Comparison of ENCODE assay signal across 9 cellular contexts in genomic region chr19:47096721-47097120, GRCh38. TPM values are rescaled to one million over a fixed set of nuclear protein-coding genes. Genes with fewer than 3 reads are reported as not detected.
DNase-seq lines count a peak whose midpoint lies in the region; ATAC-seq and TF ChIP-seq lines count a peak whose summit lies in the region.
"Had no signal": no experiment of that assay in that cellular context is flagged by ENCODE, and none has a peak within 500 bp of the region (broad histone marks: within the 10 kb centered on the region; RNA-seq: fewer than 3 reads in every experiment).

No MANE protein-coding gene starts in this region.

- in situ Hi-C loops in GM23248 (cut with MboI), result no loop called here

- no peaks in the 10 kb centered on the region for H3K9me3 Mint-ChIP-seq in GM23338
- H3K9me3 Mint-ChIP-seq in activated naive CD4-positive, alpha-beta T cell treated with anti-CD3 and anti-CD28 coated beads, Interleukin-2, amount 50 U/mL, for 72 hours, result no peaks in the 10 kb centered on the region

- peaks cover 36% of the 10 kb centered on the region for H3F3A ChIP-seq in GM23338 (replicated peaks; ENCODE audit: low read depth)
- no peaks in the 10 kb centered on the region for H3F3A ChIP-seq in GM23248 (ENCODE audit: insufficient read depth)

- H3K9ac ChIP-seq in rectal smooth muscle tissue (ENCODE audit: low read length), result no peak overlapping the region
- H3K9ac ChIP-seq in GM23248, result no peak overlapping the region

- peaks cover 33% of the 10 kb centered on the region for H4K20me1 ChIP-seq in GM23338 (replicated peaks; ENCODE audit: insufficient read depth)
- peaks cover 3% of the 10 kb centered on the region for H4K20me1 ChIP-seq in hepatocyte (ENCODE audit: insufficient read depth, poor library complexity, severe bottlenecking)
- no peaks in the 10 kb centered on the region for H4K20me1 ChIP-seq in GM23248 (ENCODE audit: insufficient read depth)

- H3K27me3 Mint-ChIP-seq in GM23338 (ENCODE audit: insufficient read depth, low read depth, poor library complexity), result peaks cover 5% of the 10 kb centered on the region

- peaks cover 46% of the 10 kb centered on the region for H3K36me3 Mint-ChIP-seq in GM23338 (ENCODE audit: low read depth)
- peaks cover 6 to 27% of the 10 kb centered on the region in 2 donors for H3K36me3 Mint-ChIP-seq in activated naive CD4-positive, alpha-beta T cell treated with anti-CD3 and anti-CD28 coated beads, Interleukin-2, amount 50 U/mL, for 72 hours

- H3K27ac ChIP-seq in GM23338 (ENCODE audit: low read depth) (peak overlapping the region; percentile 85), hepatocyte (peak overlapping the region; percentile 100), rectal smooth muscle tissue (ENCODE audit: low read depth, low read length) (no peak overlapping the region), GM23248 (no peak overlapping the region)

- H3K4me1 ChIP-seq in GM23338 (ENCODE audit: insufficient read depth) (peaks cover 30% of the 10 kb centered on the region), hepatocyte (ENCODE audit: insufficient read depth) (peaks cover 63% of the 10 kb centered on the region), rectal smooth muscle tissue (ENCODE audit: control insufficient read depth, insufficient read depth, low read length) (peaks cover 2% of the 10 kb centered on the region), GM23248 (ENCODE audit: insufficient read depth) (peaks cover 10% of the 10 kb centered on the region; the same call in 1 of the 2 replicates)

- peaks cover 91% of the 10 kb centered on the region for H3K79me2 ChIP-seq in GM23338 (replicated peaks; ENCODE audit: insufficient read depth)
- H3K79me2 ChIP-seq in hepatocyte, result peaks cover 90% of the 10 kb centered on the region
- peaks cover 97% of the 10 kb centered on the region for H3K79me2 ChIP-seq in GM23248 (ENCODE audit: insufficient read depth)

- 0 out of 2 replicates have a peak overlapping the region, but pooled peaks have one; percentile 26 for H3K4me2 ChIP-seq in GM23338
- H3K4me2 ChIP-seq in hepatocyte, result peak overlapping the region; percentile 58
- H3K4me2 ChIP-seq in GM23248 (ENCODE audit: unreplicated experiment), result no peak overlapping the region

- TF ChIP-seq CTCF in GM23338 (conservative IDR thresholded peaks at IDR 0.05; ENCODE audit: low read depth in 2 of 2), result no peak
- no peak for TF ChIP-seq CTCF in hepatocyte (IDR thresholded peaks at IDR 0.05; ENCODE audit: poor library complexity)

- H3K9me2 ChIP-seq in GM23338 (ENCODE audit: insufficient read depth) (no peaks in the 10 kb centered on the region), hepatocyte (replicated peaks; ENCODE audit: insufficient read depth) (no peaks in the 10 kb centered on the region), GM23248 (ENCODE audit: insufficient read depth) (no peaks in the 10 kb centered on the region)

- peaks cover 11% of the 10 kb centered on the region for H3K36me3 ChIP-seq in GM23338 (ENCODE audit: insufficient read depth)
- no peaks in the 10 kb centered on the region for H3K36me3 ChIP-seq in hepatocyte (replicated peaks; ENCODE audit: insufficient read depth, low read depth)
- H3K36me3 ChIP-seq in rectal smooth muscle tissue (ENCODE audit: control insufficient read depth, insufficient read depth, low read length), result peaks cover 13% of the 10 kb centered on the region
- H3K36me3 ChIP-seq in GM23248 (ENCODE audit: low read depth), result no peaks in the 10 kb centered on the region

- no peak overlapping the region for H2AFZ ChIP-seq in GM23338
- H2AFZ ChIP-seq in hepatocyte, result no peak overlapping the region
- no peak overlapping the region for H2AFZ ChIP-seq in GM23248

- peak overlapping the region; percentile 16 for H3K27ac Mint-ChIP-seq in GM23338
- H3K27ac Mint-ChIP-seq in activated naive CD4-positive, alpha-beta T cell treated with anti-CD3 and anti-CD28 coated beads, Interleukin-2, amount 50 U/mL, for 72 hours, result peak overlapping the region; percentile 99 to 100

- 93% methylated on average over 9 of the region's 9 CpGs for WGBS in hepatocyte (ENCODE audit: low lambda C conversion rate, missing lambda C conversion rate)
- WGBS in GM23248 (ENCODE audit: low coverage in 1 of 2, low lambda C conversion rate in 2 of 2, missing lambda C conversion rate in 2 of 2), 2 experiments, result 96 to 97% methylated on average over 9 of the region's 9 CpGs

- no peak for DNase-seq in GM23338 (ENCODE audit: low spot score)
- DNase-seq in activated naive CD4-positive, alpha-beta T cell treated with anti-CD3 and anti-CD28 coated beads, Interleukin-2, amount 50 U/mL, for 72 hours (ENCODE audit: low spot score in 2 of 2), result no peak
- no peak for DNase-seq in hepatocyte (ENCODE audit: low spot score)
- DNase-seq in NK-92 (lab: John Stamatoyannopoulos, UW; ENCODE audit: unreplicated experiment), result no peak
- no peak for DNase-seq in GM23248
- DNase-seq: IMR-90 had no signal

- H3K4me3 ChIP-seq in GM23338, result no peak overlapping the region
- H3K4me3 ChIP-seq in hepatocyte, result no peak overlapping the region
- peak overlapping the region; percentile 0 for H3K4me3 ChIP-seq in rectal smooth muscle tissue (ENCODE audit: low read length)
- H3K4me3 ChIP-seq in GM23248, result no peak overlapping the region

- H3K27me3 ChIP-seq in GM23338 (ENCODE audit: insufficient read depth), result no peaks in the 10 kb centered on the region
- H3K27me3 ChIP-seq in hepatocyte, result no peaks in the 10 kb centered on the region
- H3K27me3 ChIP-seq in rectal smooth muscle tissue (ENCODE audit: control insufficient read depth, insufficient read depth, low read length), result no peaks in the 10 kb centered on the region
- H3K27me3 ChIP-seq in GM23248 (replicated peaks; ENCODE audit: insufficient read depth), result no peaks in the 10 kb centered on the region

- no peaks in the 10 kb centered on the region for H3K9me3 ChIP-seq in hepatocyte (ENCODE audit: low read depth)
- H3K9me3 ChIP-seq in GM23248 (ENCODE audit: low read depth), result no peaks in the 10 kb centered on the region

- peaks cover 47% of the 10 kb centered on the region for H3K4me1 Mint-ChIP-seq in GM23338

- no peak overlapping the region for H3K4me3 Mint-ChIP-seq in GM23338

- ATAC-seq in GM23338 (no peak), GM21390 (IDR thresholded peaks at IDR 0.05; ENCODE audit: unreplicated experiment) (no peak), GM18520 (IDR thresholded peaks at IDR 0.05; ENCODE audit: unreplicated experiment) (no peak)
- no peak for ATAC-seq in activated naive CD4-positive, alpha-beta T cell treated with anti-CD3 and anti-CD28 coated beads, Interleukin-2, amount 50 U/mL, for 72 hours

TF ChIP-seq in GM23338, 12 proteins besides CTCF, POLR2A, EP300 and RAD21 (continues in another document):
- TF ChIP-seq ZNF114 (CRISPR knock-in tag; IDR thresholded peaks at IDR 0.05), result no peak
- no peak for TF ChIP-seq ZNF331 (CRISPR knock-in tag; IDR thresholded peaks at IDR 0.05; ENCODE audit: low read depth)
- no peak for TF ChIP-seq EZH2 (IDR thresholded peaks at IDR 0.05; ENCODE audit: low read depth, unreplicated experiment)
- TF ChIP-seq STAT1 (IDR thresholded peaks at IDR 0.05; ENCODE audit: unreplicated experiment), result no peak
- no peak for TF ChIP-seq POLR2AphosphoS5 (IDR thresholded peaks at IDR 0.05; ENCODE audit: low read depth)

RNA-seq across cellular contexts. Expression of gene ZC3H4, which starts 16.9 kb away (rescaled TPM):
- 33.8 and 36.9 TPM in 2 replicates for total RNA-seq in GM23338 (2014; rRNA removed; shearing (Covaris generic))
- polyA plus RNA-seq in GM23338 (2016; fragmentation: Nextera tagmentation; extraction: Ambion mirVana) (26.7 and 29.4 TPM in 2 replicates), hepatocyte (4.3 TPM in 2 replicates), GM23248 (2016; fragmentation: Nextera tagmentation; extraction: Ambion mirVana) (6.0 and 7.0 TPM in 2 replicates)
- 100 to 1,000 TPM in 1 of 2 donors, 10 to 100 TPM in 1; 49.8 to 112 TPM for total RNA-seq in activated naive CD4-positive, alpha-beta T cell treated with anti-CD3 and anti-CD28 coated beads, Interleukin-2, amount 50 U/mL, for 72 hours
- total RNA-seq in hepatocyte, result 11.7 and 13.1 TPM in 2 replicates
- total RNA-seq in GM23248 (2014; rRNA removed; shearing (Covaris generic)), result 9.1 and 9.9 TPM in 2 replicates

RNA-seq across cellular contexts. Expression of gene SAE1, which starts 33.9 kb away (rescaled TPM):
- 236 and 258 TPM in 2 replicates for total RNA-seq in GM23338 (2014; rRNA removed; shearing (Covaris generic))
- polyA plus RNA-seq in GM23338 (2016; fragmentation: Nextera tagmentation; extraction: Ambion mirVana) (108 and 115 TPM in 2 replicates), hepatocyte (97.2 and 98.8 TPM in 2 replicates), GM23248 (2016; fragmentation: Nextera tagmentation; extraction: Ambion mirVana) (143 and 154 TPM in 2 replicates)
- total RNA-seq in activated naive CD4-positive, alpha-beta T cell treated with anti-CD3 and anti-CD28 coated beads, Interleukin-2, amount 50 U/mL, for 72 hours, result 100 to 1,000 TPM; 121 to 178 TPM
- total RNA-seq in hepatocyte, result 90.3 and 112 TPM in 2 replicates
- 132 and 177 TPM in 2 replicates for total RNA-seq in GM23248 (2014; rRNA removed; shearing (Covaris generic))

RNA-seq across cellular contexts. Expression of gene TMEM160, which starts 48.3 kb away (rescaled TPM):
- total RNA-seq in GM23338 (2014; rRNA removed; shearing (Covaris generic)), result 53.0 and 60.4 TPM in 2 replicates
- 251 and 255 TPM in 2 replicates for polyA plus RNA-seq in GM23338 (2016; fragmentation: Nextera tagmentation; extraction: Ambion mirVana)
- 10 to 100 TPM; 41.4 to 51.0 TPM for total RNA-seq in activated naive CD4-positive, alpha-beta T cell treated with anti-CD3 and anti-CD28 coated beads, Interleukin-2, amount 50 U/mL, for 72 hours
- total RNA-seq in hepatocyte, result 21.1 and 31.0 TPM in 2 replicates
- 71.7 and 91.7 TPM in 2 replicates for polyA plus RNA-seq in hepatocyte
- 21.7 and 23.8 TPM in 2 replicates for total RNA-seq in GM23248 (2014; rRNA removed; shearing (Covaris generic))
- 57.8 and 64.1 TPM in 2 replicates for polyA plus RNA-seq in GM23248 (2016; fragmentation: Nextera tagmentation; extraction: Ambion mirVana)

Comparison
In these comparisons a context has a peak if more than half of its experiments do, and no peak if none do; other contexts are left out.
1. H3K27ac ChIP-seq: peak in GM23338 (single experiment) and hepatocyte (single experiment); none in rectal smooth muscle tissue (single experiment) and GM23248 (single experiment).